Comparison of ENCODE assay signal across 7 cellular contexts in the genomic region with DNA sequence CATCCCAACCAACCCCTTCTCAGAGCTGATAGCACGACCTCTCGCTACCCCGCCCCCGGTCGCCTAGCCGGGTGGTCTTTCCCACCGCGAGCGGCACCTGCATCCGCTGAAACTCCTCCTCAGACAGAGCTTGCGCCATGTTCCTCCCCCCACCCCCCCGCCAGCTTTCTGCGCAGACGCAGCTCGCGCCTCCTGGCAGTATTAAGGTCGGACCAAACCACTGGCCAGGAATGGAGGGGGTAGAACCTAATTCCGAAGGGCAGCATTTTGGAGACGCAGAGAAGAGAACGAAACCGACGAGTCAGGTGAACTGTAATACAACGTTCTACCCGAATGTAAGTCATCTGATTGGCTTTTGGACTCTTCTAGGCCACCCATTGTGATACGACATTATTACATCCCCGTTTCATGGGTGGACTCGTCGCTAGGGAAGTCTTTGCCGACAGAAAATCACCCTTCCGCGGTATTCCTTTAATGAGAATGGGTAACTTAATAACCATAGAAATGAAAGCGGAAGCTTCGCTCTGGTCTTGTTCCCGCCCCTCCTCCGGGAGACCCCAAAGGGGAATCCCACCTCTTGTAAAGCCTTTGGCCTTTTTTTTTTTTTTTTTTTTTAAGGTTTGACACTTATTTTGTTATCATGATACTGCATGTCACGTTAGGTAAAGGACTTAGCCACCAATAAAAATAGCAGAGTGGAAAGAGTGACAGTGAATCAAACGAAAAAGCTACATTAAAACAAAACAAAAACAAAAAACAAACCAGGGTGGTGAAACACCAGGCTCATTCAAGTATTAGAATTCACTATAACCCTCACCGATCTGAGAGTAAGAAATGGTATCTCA. TPM values are rescaled to one million over a fixed set of nuclear protein-coding genes. Genes with fewer than 3 reads are reported as not detected.
DNase-seq lines count a peak whose midpoint lies in the region; ATAC-seq, FAIRE-seq and TF ChIP-seq lines count a peak whose summit lies in the region.

A gene with protein sequence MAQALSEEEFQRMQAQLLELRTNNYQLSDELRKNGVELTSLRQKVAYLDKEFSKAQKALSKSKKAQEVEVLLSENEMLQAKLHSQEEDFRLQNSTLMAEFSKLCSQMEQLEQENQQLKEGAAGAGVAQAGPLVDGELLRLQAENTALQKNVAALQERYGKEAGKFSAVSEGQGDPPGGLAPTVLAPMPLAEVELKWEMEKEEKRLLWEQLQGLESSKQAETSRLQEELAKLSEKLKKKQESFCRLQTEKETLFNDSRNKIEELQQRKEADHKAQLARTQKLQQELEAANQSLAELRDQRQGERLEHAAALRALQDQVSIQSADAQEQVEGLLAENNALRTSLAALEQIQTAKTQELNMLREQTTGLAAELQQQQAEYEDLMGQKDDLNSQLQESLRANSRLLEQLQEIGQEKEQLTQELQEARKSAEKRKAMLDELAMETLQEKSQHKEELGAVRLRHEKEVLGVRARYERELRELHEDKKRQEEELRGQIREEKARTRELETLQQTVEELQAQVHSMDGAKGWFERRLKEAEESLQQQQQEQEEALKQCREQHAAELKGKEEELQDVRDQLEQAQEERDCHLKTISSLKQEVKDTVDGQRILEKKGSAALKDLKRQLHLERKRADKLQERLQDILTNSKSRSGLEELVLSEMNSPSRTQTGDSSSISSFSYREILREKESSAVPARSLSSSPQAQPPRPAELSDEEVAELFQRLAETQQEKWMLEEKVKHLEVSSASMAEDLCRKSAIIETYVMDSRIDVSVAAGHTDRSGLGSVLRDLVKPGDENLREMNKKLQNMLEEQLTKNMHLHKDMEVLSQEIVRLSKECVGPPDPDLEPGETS (minus strand): TSS at position 174 of the 845 bp plus-strand sequence. CDS start 35 bp downstream, at position 139.

- peak within 1 kb of the TSS; percentile 51 to 62 for H3K4me3 ChIP-seq in body of pancreas
- peak within 1 kb of the TSS; percentile 95; the same call in 1 of the 2 replicates for H3K4me3 ChIP-seq in iPS DF 6.9 (ENCODE audit: low read length)
- peak within 1 kb of the TSS; percentile 69 to 89 (median 75) for H3K4me3 ChIP-seq in gastrocnemius medialis

- FAIRE-seq in TTC549 (lab: Jason Lieb, UNC): peak; percentile 79

- DNase-seq in NCI-H2107 treated with DMSO at 0.1 percent for 48 hours (lab: John Stamatoyannopoulos, UW; ENCODE audit: unreplicated experiment) (peak; percentile 91), body of pancreas (peak; percentile 71 to 83 (median 76)), iPS DF 6.9 (ENCODE audit: low read depth, low spot score) (no peak), gastrocnemius medialis (peak; percentile 47 to 61)

- H3K27me3 ChIP-seq in body of pancreas: no peaks in the 10 kb centered on the region
- H3K27me3 ChIP-seq in iPS DF 6.9 (ENCODE audit: control insufficient read depth, insufficient read depth, low read length): no peaks in the 10 kb centered on the region
- no peaks in the 10 kb centered on the region for H3K27me3 ChIP-seq in gastrocnemius medialis

- H3K27ac ChIP-seq in body of pancreas: peak within 1 kb of the TSS; percentile 65 to 90 (median 83)
- no peak within 1 kb of the TSS for H3K27ac ChIP-seq in iPS DF 6.9 (ENCODE audit: low read length)
- H3K27ac ChIP-seq in gastrocnemius medialis: peak within 1 kb of the TSS; percentile 77 to 89 (median 83)

- no peaks in the 10 kb centered on the region for H3K9me3 ChIP-seq in body of pancreas
- no peaks in the 10 kb centered on the region for H3K9me3 ChIP-seq in iPS DF 6.9 (ENCODE audit: control insufficient read depth, insufficient read depth, low read length)
- H3K9me3 ChIP-seq in gastrocnemius medialis: no peaks in the 10 kb centered on the region

- H3K4me1 ChIP-seq in body of pancreas (peaks cover 10% of the 10 kb centered on the region), iPS DF 6.9 (ENCODE audit: control insufficient read depth, insufficient read depth, low read length) (no peaks in the 10 kb centered on the region; the same call in 1 of the 2 replicates), gastrocnemius medialis (peaks cover 3 to 7% of the 10 kb centered on the region in 2 donors)

- 0 to 5% methylated on average over 7 to 27 of the region's 38 CpGs for WGBS in body of pancreas, 2 donors
- WGBS in iPS DF 6.9 (ENCODE audit: insufficient coverage, insufficient read length): no CpG with 5 or more reads among the region's 38 CpGs

- TF ChIP-seq CTCF in body of pancreas (IDR thresholded peaks at IDR 0.05) (no peak), gastrocnemius medialis (IDR thresholded peaks at IDR 0.05 in 4 of 5, conservative IDR thresholded peaks at IDR 0.05 in 1 of 5) (no peak)

- H3K36me3 ChIP-seq in body of pancreas (replicated peaks in 1 of 2; ENCODE audit: insufficient read depth in 1 of 2, low read depth in 2 of 2) (no peaks in the 10 kb centered on the region), iPS DF 6.9 (ENCODE audit: control insufficient read depth, insufficient read depth, low read length) (peaks cover 14% of the 10 kb centered on the region; the same call in 1 of the 2 replicates), gastrocnemius medialis (peaks cover 0 to 14% of the 10 kb centered on the region in 2 donors)

- ATAC-seq in GM18511 (IDR thresholded peaks at IDR 0.05; ENCODE audit: unreplicated experiment) (peak; percentile 81), HG03025 (IDR thresholded peaks at IDR 0.05; ENCODE audit: low FRiP score, unreplicated experiment) (peak; percentile 66), body of pancreas (peak; percentile 97), gastrocnemius medialis (peak; percentile 96 to 97)

- intact Hi-C loops in body of pancreas (cut with DNase I): no loop called here
- intact Hi-C loops in gastrocnemius medialis (cut with DNase I; ENCODE audit: low total_unique reads): loop anchor here (1.0 to 5.0 kb wide), 2 partner anchors 41 to 105 kb away; a partner anchor contains a TSS

- TF ChIP-seq POLR2A in body of pancreas (IDR thresholded peaks at IDR 0.05) (peak in 2 of 3 donors; percentile 78 to 83), gastrocnemius medialis (IDR thresholded peaks at IDR 0.05) (peak; percentile 46 to 53)

- in situ Hi-C loops in gastrocnemius medialis (cut with MboI; ENCODE audit: low sequenced_read_pairs in 4 of 4): no loop called here

RNA-seq across cellular contexts. Expression of the gene that starts here (rescaled TPM):
- total RNA-seq in body of pancreas (10 to 100 TPM; 22.8 to 42.5 TPM), gastrocnemius medialis (10 to 100 TPM in 2 of 4 donors, 1 to 10 TPM in 2; 8.6 to 19.3 (median 10.1) TPM)
